ENCODE assay signal across 8 cellular contexts in genomic region chr12:53727310-53728041, GRCh38. TPM values are rescaled to one million over a fixed set of nuclear protein-coding genes. Genes with fewer than 3 reads are reported as not detected.
DNase-seq lines count a peak whose midpoint lies in the region; ATAC-seq and TF ChIP-seq lines count a peak whose summit lies in the region.

TSS of gene CALCOCO1 (minus strand) at chr12:53727452. CDS start at chr12:53725242, 2,210 bp downstream.

- H3K27me3 ChIP-seq in PC-3 (ENCODE audit: low read length) (no peaks in the 10 kb centered on the region), mononuclear cell (ENCODE audit: insufficient read depth, low read length) (no peaks in the 10 kb centered on the region)

- no peaks in the 10 kb centered on the region for H3K9me3 ChIP-seq in PC-3 (ENCODE audit: low read length)
- no peaks in the 10 kb centered on the region for H3K9me3 ChIP-seq in mononuclear cell (ENCODE audit: low read depth, low read length)

- peak within 1 kb of the TSS; percentile 42 for H3K9ac ChIP-seq in PC-3 (ENCODE audit: low read length)

- no peaks in the 10 kb centered on the region for H3F3A ChIP-seq in PC-3 (ENCODE audit: low read length, unreplicated experiment)

- ATAC-seq in GM21576 (IDR thresholded peaks at IDR 0.05; ENCODE audit: unreplicated experiment): peak; percentile 98
- peak; percentile 100 for ATAC-seq in PC-3

- H3K9me2 ChIP-seq in PC-3 (replicated peaks; ENCODE audit: low read length): no peaks in the 10 kb centered on the region

- H3K27ac ChIP-seq in PC-3 (ENCODE audit: low read length): no peak within 1 kb of the TSS

- H3K4me3 ChIP-seq in PC-3 (ENCODE audit: low read length): peak within 1 kb of the TSS; percentile 77
- H3K4me3 ChIP-seq in epithelial cell of esophagus (ENCODE audit: low read length): peak within 1 kb of the TSS; percentile 97
- peak within 1 kb of the TSS; percentile 74 for H3K4me3 ChIP-seq in mononuclear cell (ENCODE audit: low read length)

- H4K20me1 ChIP-seq in PC-3 (ENCODE audit: low read length): no peaks in the 10 kb centered on the region

- peak within 1 kb of the TSS; percentile 97 for H2AFZ ChIP-seq in PC-3 (ENCODE audit: low read length)

- CTCF ChIA-PET in PC-3 (lab: Charles Lee): no interaction called here

- POLR2A ChIA-PET in PC-3 (lab: Charles Lee; ENCODE audit: unreplicated experiment): no interaction called here

- H3K79me2 ChIP-seq in PC-3 (ENCODE audit: low read length): no peaks in the 10 kb centered on the region

- no peaks in the 10 kb centered on the region for H3K36me3 ChIP-seq in PC-3 (ENCODE audit: low read depth, low read length)

- no TSS peak for BruUV-seq in PC-3 (replicated peaks; lab: Mats Ljungman, UMichigan)

- H3K4me1 ChIP-seq in PC-3 (ENCODE audit: insufficient read depth, low read length): peaks cover 16% of the 10 kb centered on the region
- H3K4me1 ChIP-seq in mononuclear cell (ENCODE audit: insufficient read depth, low read length): peaks cover 19% of the 10 kb centered on the region

- intact Hi-C loops in PC-3 (cut with micrococcal nuclease): loop anchor here (1.0 kb wide), 1 partner anchor 211 kb away; the partner anchor contains the start of gene HOXC13

- H3K4me2 ChIP-seq in PC-3 (ENCODE audit: low read length): peak within 1 kb of the TSS; percentile 97

- no peak for TF ChIP-seq RAD21 in Ishikawa (IDR thresholded peaks at IDR 0.05; ENCODE audit: low read depth)

- TF ChIP-seq CTCF in PC-3 (conservative IDR thresholded peaks at IDR 0.05; ENCODE audit: low read depth, low read length) (no peak), epithelial cell of esophagus (IDR thresholded peaks at IDR 0.05; ENCODE audit: insufficient read depth, low read depth, low read length, missing control alignments) (no peak)

- TF ChIP-seq EP300 in Ishikawa (IDR thresholded peaks at IDR 0.05; ENCODE audit: borderline replicate concordance): peak; percentile 49; the same call in 1 of the 2 replicates

- DNase-seq in DMS114 treated with DMSO at 0.1 percent for 48 hours (lab: John Stamatoyannopoulos, UW; ENCODE audit: unreplicated experiment) (peak; percentile 99), PC-3 (peak; percentile 98), activated T-cell treated with anti-CD3 and anti-CD28 coated beads for 48 hours (ENCODE audit: low read depth) (peak; percentile 94), epithelial cell of esophagus (ENCODE audit: low read depth) (peak; percentile 99)
- peak; percentile 80 to 93 for DNase-seq in stimulated activated CD8-positive, alpha-beta memory T cell treated with anti-CD3 and anti-CD28 coated beads, Interleukin-4, amount 100 ng/mL, for 1 hour (ENCODE audit: low read depth in 2 of 2, low spot score in 1 of 2)

TF ChIP-seq in Ishikawa, 13 proteins besides CTCF, POLR2A, EP300 and RAD21:
- TF ChIP-seq USF1 (IDR thresholded peaks at IDR 0.05): peak; percentile 84
- no peak for TF ChIP-seq REST (IDR thresholded peaks at IDR 0.05; ENCODE audit: low read depth)
- TF ChIP-seq YY1 (IDR thresholded peaks at IDR 0.05; ENCODE audit: low read depth): peak; percentile 83
- TF ChIP-seq MAX (IDR thresholded peaks at IDR 0.05): peak; percentile 80
- no peak for TF ChIP-seq EGR1 (IDR thresholded peaks at IDR 0.05)
- TF ChIP-seq CREB1 (IDR thresholded peaks at IDR 0.05; ENCODE audit: low read depth): peak; percentile 96
- peak; percentile 68; the same call in 1 of the 2 replicates for TF ChIP-seq TAF1 (IDR thresholded peaks at IDR 0.05; ENCODE audit: low read depth)
- 0 out of 2 replicates have a peak, but pooled peaks have one; percentile 29 for TF ChIP-seq CEBPB (IDR thresholded peaks at IDR 0.05)
- no peak for TF ChIP-seq TEAD4 (IDR thresholded peaks at IDR 0.05)
- TF ChIP-seq ZBTB7A (IDR thresholded peaks at IDR 0.05; ENCODE audit: low read depth): no peak
- TF ChIP-seq FOXM1 (IDR thresholded peaks at IDR 0.05; ENCODE audit: borderline replicate concordance, low read depth): no peak
- peak; percentile 91 for TF ChIP-seq TCF12 (IDR thresholded peaks at IDR 0.05; ENCODE audit: low read depth)
- no peak for TF ChIP-seq NFIC (IDR thresholded peaks at IDR 0.05)

RNA-seq across cellular contexts. Expression of gene CALCOCO1, which starts in this region (rescaled TPM):
- 20.4 and 30.6 TPM in 2 replicates for total RNA-seq in PC-3 (2014; rRNA removed)
- 69.4 TPM for total RNA-seq in mononuclear cell
